ENCODE assay signal across 25 cellular contexts in the genomic region with DNA sequence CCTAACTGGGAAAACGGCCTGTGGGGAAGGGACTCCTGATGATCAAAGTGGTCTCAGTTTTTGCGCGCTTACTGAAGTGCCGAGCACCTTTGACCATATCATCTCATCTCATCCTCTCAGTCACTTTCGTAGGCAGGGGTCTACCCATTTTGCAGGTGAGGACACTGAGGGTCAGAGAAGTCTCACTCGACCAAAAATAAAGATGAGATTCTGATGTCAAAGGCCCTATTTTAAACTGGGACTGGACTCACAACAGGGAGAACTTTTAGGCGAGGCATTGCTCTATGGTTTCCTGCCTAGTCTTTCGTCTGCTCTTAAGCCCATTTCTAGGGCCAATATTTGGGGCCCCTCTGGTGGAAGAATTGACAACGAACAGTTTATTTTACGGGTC. TPM values are rescaled to one million over a fixed set of nuclear protein-coding genes. Genes with fewer than 3 reads are reported as not detected.
DNase-seq lines count a peak whose midpoint lies in the region; ATAC-seq and TF ChIP-seq lines count a peak whose summit lies in the region.
"Had no signal": no experiment of that assay in that cellular context is flagged by ENCODE, and none has a peak within 500 bp of the region (broad histone marks: within the 10 kb centered on the region; RNA-seq: fewer than 3 reads in every experiment).

No MANE protein-coding gene starts in this region.

- 0 out of 2 replicates have a peak, but pooled peaks cover 5% of the 10 kb centered on the region for H3K9me2 ChIP-seq in GM23338 (ENCODE audit: insufficient read depth)
- H3K9me2 ChIP-seq in hepatocyte (replicated peaks; ENCODE audit: insufficient read depth): no peaks in the 10 kb centered on the region

- H4K20me1 ChIP-seq in GM23338 (replicated peaks; ENCODE audit: insufficient read depth): no peaks in the 10 kb centered on the region
- H4K20me1 ChIP-seq in hepatocyte (ENCODE audit: insufficient read depth, poor library complexity, severe bottlenecking): no peaks in the 10 kb centered on the region

- H3K4me2 ChIP-seq in GM23338 (peak overlapping the region; percentile 79), hepatocyte (peak overlapping the region; percentile 80)

- H3K9me3 Mint-ChIP-seq in GM23338: 0 out of 3 replicates have a peak, but pooled peaks cover 3% of the 10 kb centered on the region
- H3K9me3 Mint-ChIP-seq: activated T-cell treated with anti-CD3 and anti-CD28 coated beads, Interleukin-2, amount 50 U/mL, for 4 hours; CD8-positive, alpha-beta memory T cell; stimulated activated memory B cell treated with anti-CD40 and anti-IgM and Interleukin-4, amounts not matched to agents 10 μg/mL and 1 μg/mL and 100 μg/mL, for 72 hours had no signal

- no peaks in the 10 kb centered on the region for H3F3A ChIP-seq in GM23338 (replicated peaks; ENCODE audit: low read depth)

- H3K27ac ChIP-seq in GM23338 (ENCODE audit: low read depth) (no peak overlapping the region), VCaP (peak overlapping the region; percentile 80; the same call in 1 of the 2 replicates), hepatocyte (no peak overlapping the region), skin epidermis (peak overlapping the region in 2 of 21 experiments; percentile 53 to 74)
- H3K27ac ChIP-seq: body of pancreas, coronary artery, spleen had no signal

- peak overlapping the region; percentile 62 for H3K4me3 ChIP-seq in GM23338
- no peak overlapping the region for H3K4me3 ChIP-seq in hepatocyte
- H3K4me3 ChIP-seq in skin epidermis: peak overlapping the region in 6 of 7 experiments; percentile 24 to 42 (median 32)
- H3K4me3 ChIP-seq: body of pancreas, HAP-1 had no signal

- peaks cover 39% of the 10 kb centered on the region for H3K27me3 ChIP-seq in GM23338 (ENCODE audit: insufficient read depth)
- H3K27me3 ChIP-seq in hepatocyte: peaks cover 53% of the 10 kb centered on the region
- H3K27me3 ChIP-seq: body of pancreas had no signal

- H3K4me1 ChIP-seq in GM23338 (ENCODE audit: insufficient read depth) (no peaks in the 10 kb centered on the region), hepatocyte (ENCODE audit: insufficient read depth) (no peaks in the 10 kb centered on the region)
- H3K4me1 ChIP-seq: HAP-1 had no signal

- DNase-seq in GM23338 (ENCODE audit: low spot score) (no peak), hepatocyte (ENCODE audit: low spot score) (no peak)
- DNase-seq in activated CD4-positive, CD25-positive, alpha-beta regulatory T cell (lab: John Stamatoyannopoulos, UW): no peak
- DNase-seq: activated CD4-positive, alpha-beta T cell treated with anti-CD3 and anti-CD28 coated beads for 4 hours; activated T-cell treated with anti-CD3 and anti-CD28 coated beads, Interleukin-2, amount 50 U/mL, for 4 hours; body of pancreas; CD8-positive, alpha-beta memory T cell; DMS79 treated with DMSO at 0.1 percent for 48 hours; mesenchymal stem cell; NCI-H1105 treated with DMSO at 0.1 percent for 48 hours; NCI-H2029 treated with DMSO at 0.1 percent for 48 hours; NCI-H69; RPMI8226; spleen; stimulated activated CD4-positive, alpha-beta T cell treated with anti-CD3 and anti-CD28 coated beads, Interleukin-2, amount 100 ng/mL, for 48 hours had no signal

- peak overlapping the region; percentile 97 for H2AFZ ChIP-seq in GM23338
- no peak overlapping the region for H2AFZ ChIP-seq in hepatocyte

- no peaks in the 10 kb centered on the region; the same call in 1 of the 2 replicates for H3K36me3 ChIP-seq in GM23338 (ENCODE audit: insufficient read depth)
- no peaks in the 10 kb centered on the region for H3K36me3 ChIP-seq in hepatocyte (replicated peaks; ENCODE audit: insufficient read depth, low read depth)
- H3K36me3 ChIP-seq: HAP-1, spleen had no signal

- TF ChIP-seq CTCF in GM23338 (conservative IDR thresholded peaks at IDR 0.05; ENCODE audit: low read depth in 2 of 2): no peak
- no peak for TF ChIP-seq CTCF in VCaP (conservative IDR thresholded peaks at IDR 0.05)
- no peak for TF ChIP-seq CTCF in hepatocyte (IDR thresholded peaks at IDR 0.05; ENCODE audit: poor library complexity)

- peak overlapping the region; percentile 62; the same call in 2 of the 3 replicates for H3K4me3 Mint-ChIP-seq in GM23338
- H3K4me3 Mint-ChIP-seq: activated T-cell treated with anti-CD3 and anti-CD28 coated beads, Interleukin-2, amount 50 U/mL, for 4 hours; CD8-positive, alpha-beta memory T cell; stimulated activated memory B cell treated with anti-CD40 and anti-IgM and Interleukin-4, amounts not matched to agents 10 μg/mL and 1 μg/mL and 100 μg/mL, for 72 hours had no signal

- H3K9me3 ChIP-seq in hepatocyte (ENCODE audit: low read depth): no peaks in the 10 kb centered on the region
- H3K9me3 ChIP-seq: body of pancreas, HAP-1, spleen had no signal

- H3K79me2 ChIP-seq in GM23338 (replicated peaks; ENCODE audit: insufficient read depth) (no peaks in the 10 kb centered on the region), hepatocyte (no peaks in the 10 kb centered on the region)

- H3K36me3 Mint-ChIP-seq in GM23338 (ENCODE audit: low read depth): no peaks in the 10 kb centered on the region
- H3K36me3 Mint-ChIP-seq: CD8-positive, alpha-beta memory T cell; stimulated activated memory B cell treated with anti-CD40 and anti-IgM and Interleukin-4, amounts not matched to agents 10 μg/mL and 1 μg/mL and 100 μg/mL, for 72 hours had no signal

- no peaks in the 10 kb centered on the region; the same call in 1 of the 3 replicates for H3K4me1 Mint-ChIP-seq in GM23338
- H3K4me1 Mint-ChIP-seq: stimulated activated memory B cell treated with anti-CD40 and anti-IgM and Interleukin-4, amounts not matched to agents 10 μg/mL and 1 μg/mL and 100 μg/mL, for 72 hours had no signal

- H3K27me3 Mint-ChIP-seq in GM23338 (ENCODE audit: insufficient read depth, low read depth, poor library complexity): peaks cover 34% of the 10 kb centered on the region

- 86% methylated on average over 10 of the region's 10 CpGs for WGBS in hepatocyte (ENCODE audit: low lambda C conversion rate, missing lambda C conversion rate)

- ATAC-seq in GM23338: no peak
- ATAC-seq in HG03025 (IDR thresholded peaks at IDR 0.05; ENCODE audit: low FRiP score, unreplicated experiment): no peak
- no peak for ATAC-seq in GM18520 (IDR thresholded peaks at IDR 0.05; ENCODE audit: unreplicated experiment)
- ATAC-seq: activated T-cell treated with anti-CD3 and anti-CD28 coated beads, Interleukin-2, amount 50 U/mL, for 4 hours; stimulated activated memory B cell treated with anti-CD40 and anti-IgM and Interleukin-4, amounts not matched to agents 10 μg/mL and 1 μg/mL and 100 μg/mL, for 72 hours had no signal

- no peak overlapping the region for H3K27ac Mint-ChIP-seq in GM23338
- H3K27ac Mint-ChIP-seq: CD8-positive, alpha-beta memory T cell; stimulated activated memory B cell treated with anti-CD40 and anti-IgM and Interleukin-4, amounts not matched to agents 10 μg/mL and 1 μg/mL and 100 μg/mL, for 72 hours had no signal

TF ChIP-seq in GM23338, 12 proteins besides CTCF, POLR2A, EP300 and RAD21:
- no peak for TF ChIP-seq STAT1 (IDR thresholded peaks at IDR 0.05; ENCODE audit: unreplicated experiment)
- TF ChIP-seq ZNF331 (CRISPR knock-in tag; IDR thresholded peaks at IDR 0.05; ENCODE audit: low read depth): no peak
- TF ChIP-seq, protein P1, sequence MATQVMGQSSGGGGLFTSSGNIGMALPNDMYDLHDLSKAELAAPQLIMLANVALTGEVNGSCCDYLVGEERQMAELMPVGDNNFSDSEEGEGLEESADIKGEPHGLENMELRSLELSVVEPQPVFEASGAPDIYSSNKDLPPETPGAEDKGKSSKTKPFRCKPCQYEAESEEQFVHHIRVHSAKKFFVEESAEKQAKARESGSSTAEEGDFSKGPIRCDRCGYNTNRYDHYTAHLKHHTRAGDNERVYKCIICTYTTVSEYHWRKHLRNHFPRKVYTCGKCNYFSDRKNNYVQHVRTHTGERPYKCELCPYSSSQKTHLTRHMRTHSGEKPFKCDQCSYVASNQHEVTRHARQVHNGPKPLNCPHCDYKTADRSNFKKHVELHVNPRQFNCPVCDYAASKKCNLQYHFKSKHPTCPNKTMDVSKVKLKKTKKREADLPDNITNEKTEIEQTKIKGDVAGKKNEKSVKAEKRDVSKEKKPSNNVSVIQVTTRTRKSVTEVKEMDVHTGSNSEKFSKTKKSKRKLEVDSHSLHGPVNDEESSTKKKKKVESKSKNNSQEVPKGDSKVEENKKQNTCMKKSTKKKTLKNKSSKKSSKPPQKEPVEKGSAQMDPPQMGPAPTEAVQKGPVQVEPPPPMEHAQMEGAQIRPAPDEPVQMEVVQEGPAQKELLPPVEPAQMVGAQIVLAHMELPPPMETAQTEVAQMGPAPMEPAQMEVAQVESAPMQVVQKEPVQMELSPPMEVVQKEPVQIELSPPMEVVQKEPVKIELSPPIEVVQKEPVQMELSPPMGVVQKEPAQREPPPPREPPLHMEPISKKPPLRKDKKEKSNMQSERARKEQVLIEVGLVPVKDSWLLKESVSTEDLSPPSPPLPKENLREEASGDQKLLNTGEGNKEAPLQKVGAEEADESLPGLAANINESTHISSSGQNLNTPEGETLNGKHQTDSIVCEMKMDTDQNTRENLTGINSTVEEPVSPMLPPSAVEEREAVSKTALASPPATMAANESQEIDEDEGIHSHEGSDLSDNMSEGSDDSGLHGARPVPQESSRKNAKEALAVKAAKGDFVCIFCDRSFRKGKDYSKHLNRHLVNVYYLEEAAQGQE (IDR thresholded peaks at IDR 0.05; ENCODE audit: unreplicated experiment): no peak
- no peak for TF ChIP-seq ZNF114 (CRISPR knock-in tag; IDR thresholded peaks at IDR 0.05)
TF ChIP-seq in GM23338: peak in this region for 0.

RNA-seq across cellular contexts. Expression of a gene that starts 0.8 kb away (rescaled TPM):
- total RNA-seq in GM23338 (2014; rRNA removed; shearing (Covaris generic)): 1.1 and 1.2 TPM in 2 replicates
- 0.47 and 0.64 TPM in 2 replicates for polyA plus RNA-seq in GM23338 (2016; fragmentation: Nextera tagmentation; extraction: Ambion mirVana)
- 1.5 and 2.2 TPM in 2 replicates for total RNA-seq in hepatocyte
- 1.6 and 1.7 TPM in 2 replicates for polyA plus RNA-seq in hepatocyte
- total RNA-seq: activated T-cell treated with anti-CD3 and anti-CD28 coated beads, Interleukin-2, amount 50 U/mL, for 4 hours; CD8-positive, alpha-beta memory T cell; myocyte; renal cortical epithelial cell; T-helper 1 cell treated with Interleukin-12 subunit alpha and Interleukin-12 subunit beta and Interleukin-4 antibody, amounts not matched to agents 30 ng/mL and 1 ng/mL, for 36 hours had no signal
- polyA plus RNA-seq: CD8-positive, alpha-beta memory T cell had no signal
